In genomic region chr10:14545827-14546226, GRCh38 we compare ENCODE assay signal across 13 cellular contexts.
DNase-seq lines count a peak whose midpoint lies in the region; ATAC-seq and TF ChIP-seq lines count a peak whose summit lies in the region.
"Had no signal": no experiment of that assay in that cellular context is flagged by ENCODE, and none has a peak within 500 bp of the region (broad histone marks: within the 10 kb centered on the region; RNA-seq: fewer than 3 reads in every experiment).

No MANE protein-coding gene starts in this region.

- H3K4me1 ChIP-seq in Caco-2, result peaks cover 64% of the 10 kb centered on the region

- POLR2A ChIA-PET in Caco-2 (lab: Charles Lee), result interaction anchor here (0.9 to 1.5 kb wide), 3 partner anchors 10 to 292 kb away, joined by 3 to 7 read pairs (median 4); partner anchors contain the start of genes CDNF, HSPA14 and MSANTD7
- POLR2A ChIA-PET in naive thymus-derived CD8-positive, alpha-beta T cell (lab: Charles Lee), result interaction anchor here (1.4 to 3.1 kb wide), 2 partner anchors 14 to 26 kb away, joined by 7 to 10 read pairs; no protein-coding TSS in a partner anchor

- H3K9me3 Mint-ChIP-seq in Caco-2 (ENCODE audit: unreplicated experiment) (no peaks in the 10 kb centered on the region), CD14-positive monocyte (no peaks in the 10 kb centered on the region)
- no peaks in the 10 kb centered on the region for H3K9me3 Mint-ChIP-seq in effector memory CD8-positive, alpha-beta T cell
- no peaks in the 10 kb centered on the region for H3K9me3 Mint-ChIP-seq in naive thymus-derived CD8-positive, alpha-beta T cell
- H3K9me3 Mint-ChIP-seq: activated T-helper 1 cell treated with anti-CD3 and anti-CD28 coated beads, Interleukin-12 subunit alpha, Interleukin-12 subunit beta, Interleukin-2, Interleukin-4 antibody, amounts not matched to agents 30 ng/mL and 10 ng/mL and 1 ng/mL, durations not matched to agents 14 hours and 24 hours and 36 hours; dendritic cell treated with granulocyte-macrophage colony-stimulating factor and Interleukin-4, amounts not matched to agents 40 ng/mL and 50 ng/mL, for 4 days; nephron progenitor cell had no signal

- no peaks in the 10 kb centered on the region for H3K9me3 ChIP-seq in Caco-2
- no peaks in the 10 kb centered on the region for H3K9me3 ChIP-seq in WERI-Rb-1 (ENCODE audit: severe bottlenecking)

- H3K36me3 ChIP-seq in Caco-2 (ENCODE audit: control insufficient read depth, insufficient read depth, low read length) (peaks cover 6% of the 10 kb centered on the region; the same call in 1 of the 2 replicates), WERI-Rb-1 (no peaks in the 10 kb centered on the region)

- H3K4me3 Mint-ChIP-seq in Caco-2 (ENCODE audit: unreplicated experiment), result peak overlapping the region; percentile 23
- no peak overlapping the region for H3K4me3 Mint-ChIP-seq in effector memory CD8-positive, alpha-beta T cell
- H3K4me3 Mint-ChIP-seq in naive thymus-derived CD8-positive, alpha-beta T cell, result no peak overlapping the region
- H3K4me3 Mint-ChIP-seq in CD14-positive monocyte, result peak overlapping the region in 1 of 2 donors; percentile 39
- H3K4me3 Mint-ChIP-seq: activated T-helper 1 cell treated with anti-CD3 and anti-CD28 coated beads, Interleukin-12 subunit alpha, Interleukin-12 subunit beta, Interleukin-2, Interleukin-4 antibody, amounts not matched to agents 30 ng/mL and 10 ng/mL and 1 ng/mL, durations not matched to agents 14 hours and 24 hours and 36 hours; dendritic cell treated with granulocyte-macrophage colony-stimulating factor and Interleukin-4, amounts not matched to agents 40 ng/mL and 50 ng/mL, for 4 days; nephron progenitor cell; stimulated activated naive B cell treated with anti-CD40 and anti-IgM and Interleukin-4, amounts not matched to agents 10 μg/mL and 1 μg/mL and 100 μg/mL, for 72 hours had no signal

- H3K4me1 Mint-ChIP-seq in Caco-2 (ENCODE audit: low read depth, unreplicated experiment), result peaks cover 69% of the 10 kb centered on the region
- peaks cover 64 to 79% of the 10 kb centered on the region in 2 donors for H3K4me1 Mint-ChIP-seq in effector memory CD8-positive, alpha-beta T cell (ENCODE audit: low read depth in 2 of 2)
- peaks cover 40 to 97% (median 94%) of the 10 kb centered on the region in 4 donors for H3K4me1 Mint-ChIP-seq in naive thymus-derived CD8-positive, alpha-beta T cell
- peaks cover 66% of the 10 kb centered on the region for H3K4me1 Mint-ChIP-seq in CD14-positive monocyte

- BruUV-seq in Caco-2 (replicated peaks; lab: Mats Ljungman, UMichigan), result no TSS peak

- H3K27ac Mint-ChIP-seq in Caco-2 (ENCODE audit: unreplicated experiment), result peak overlapping the region; percentile 79
- peak overlapping the region; percentile 77 to 80 for H3K27ac Mint-ChIP-seq in effector memory CD8-positive, alpha-beta T cell
- peak overlapping the region; percentile 21 to 96 (median 80) for H3K27ac Mint-ChIP-seq in naive thymus-derived CD8-positive, alpha-beta T cell
- H3K27ac Mint-ChIP-seq in CD14-positive monocyte, result peak overlapping the region in 3 of 7 donors; percentile 38 to 77 (median 50)
- H3K27ac Mint-ChIP-seq: dendritic cell treated with granulocyte-macrophage colony-stimulating factor and Interleukin-4, amounts not matched to agents 40 ng/mL and 50 ng/mL, for 4 days; nephron progenitor cell had no signal

- ATAC-seq in effector memory CD8-positive, alpha-beta T cell (replicated peaks), result no peak
- ATAC-seq in naive thymus-derived CD8-positive, alpha-beta T cell, result no peak
- ATAC-seq in HG03175 (IDR thresholded peaks at IDR 0.05; ENCODE audit: unreplicated experiment), result no peak

- intact Hi-C loops in Caco-2 (cut with micrococcal nuclease; ENCODE audit: unreplicated experiment), result loop anchor here (1.0 to 5.0 kb wide), 3 partner anchors 8 to 359 kb away; no protein-coding TSS in a partner anchor
- intact Hi-C loops in CD14-positive monocyte (cut with micrococcal nuclease), result loop anchor here in 1 of 2 donors (5.0 kb wide), 1 partner anchor 49 kb away; no protein-coding TSS in a partner anchor

- H3K4me3 ChIP-seq in Caco-2 (ENCODE audit: low read depth, low read length), result no peak overlapping the region
- no peak overlapping the region for H3K4me3 ChIP-seq in WERI-Rb-1 (ENCODE audit: low read depth, low read length)

- CTCF ChIA-PET in Caco-2 (lab: Charles Lee), result interaction anchor here (0.7 to 1.9 kb wide), 4 partner anchors 9 to 47 kb away, joined by 3 to 6 read pairs (median 4); no protein-coding TSS in a partner anchor

- peaks cover 89% of the 10 kb centered on the region for H3K36me3 Mint-ChIP-seq in Caco-2 (ENCODE audit: insufficient read depth, unreplicated experiment)
- H3K36me3 Mint-ChIP-seq in effector memory CD8-positive, alpha-beta T cell (ENCODE audit: insufficient read depth), result peaks cover 61% of the 10 kb centered on the region
- peaks cover 0 to 63% (median 12%) of the 10 kb centered on the region in 3 donors for H3K36me3 Mint-ChIP-seq in naive thymus-derived CD8-positive, alpha-beta T cell
- peaks cover 62 to 69% of the 10 kb centered on the region in 2 donors for H3K36me3 Mint-ChIP-seq in CD14-positive monocyte

- no peak overlapping the region for H3K27ac ChIP-seq in WERI-Rb-1

- TF ChIP-seq CTCF in Caco-2 (IDR thresholded peaks at IDR 0.05; ENCODE audit: insufficient read depth in 1 of 2, low read depth in 1 of 2, low read length in 1 of 2, severe bottlenecking in 1 of 2, unreplicated experiment in 1 of 2) (no peak), WERI-Rb-1 (IDR thresholded peaks at IDR 0.05; ENCODE audit: low read depth, low read length) (no peak), CD14-positive monocyte (IDR thresholded peaks at IDR 0.05) (no peak)

- DNase-seq in Caco-2, result peak in 1 of 2 experiments; percentile 72
- DNase-seq in NCI-H226, result peak; percentile 39
- no peak for DNase-seq in effector memory CD8-positive, alpha-beta T cell
- DNase-seq in naive thymus-derived CD8-positive, alpha-beta T cell, result no peak
- no peak for DNase-seq in GF-D8 (lab: John Stamatoyannopoulos, UW)
- no peak for DNase-seq in WERI-Rb-1
- no peak for DNase-seq in CD14-positive monocyte (ENCODE audit: low spot score)
- DNase-seq: NCI-H1092 treated with DMSO at 0.1 percent for 48 hours; nephron progenitor cell; stimulated activated naive B cell treated with anti-CD40 and anti-IgM and Interleukin-4, amounts not matched to agents 10 μg/mL and 1 μg/mL and 100 μg/mL, for 72 hours had no signal

- no peaks in the 10 kb centered on the region for H3K27me3 ChIP-seq in Caco-2 (replicated peaks; ENCODE audit: control insufficient read depth, insufficient read depth, low read length)
- H3K27me3 ChIP-seq in WERI-Rb-1 (ENCODE audit: insufficient read depth, low read depth, severe bottlenecking), result no peaks in the 10 kb centered on the region

- H3K27me3 Mint-ChIP-seq in Caco-2 (ENCODE audit: insufficient read depth, unreplicated experiment), result no peaks in the 10 kb centered on the region
- H3K27me3 Mint-ChIP-seq in effector memory CD8-positive, alpha-beta T cell, result no peaks in the 10 kb centered on the region
- no peaks in the 10 kb centered on the region for H3K27me3 Mint-ChIP-seq in naive thymus-derived CD8-positive, alpha-beta T cell
- peaks cover 0 to 3% (median 1%) of the 10 kb centered on the region in 3 donors for H3K27me3 Mint-ChIP-seq in CD14-positive monocyte (ENCODE audit: low read depth in 3 of 3)
- H3K27me3 Mint-ChIP-seq: stimulated activated naive B cell treated with anti-CD40 and anti-IgM and Interleukin-4, amounts not matched to agents 10 μg/mL and 1 μg/mL and 100 μg/mL, for 72 hours had no signal
